ENCODE assay signal across 23 cellular contexts in the genomic region with DNA sequence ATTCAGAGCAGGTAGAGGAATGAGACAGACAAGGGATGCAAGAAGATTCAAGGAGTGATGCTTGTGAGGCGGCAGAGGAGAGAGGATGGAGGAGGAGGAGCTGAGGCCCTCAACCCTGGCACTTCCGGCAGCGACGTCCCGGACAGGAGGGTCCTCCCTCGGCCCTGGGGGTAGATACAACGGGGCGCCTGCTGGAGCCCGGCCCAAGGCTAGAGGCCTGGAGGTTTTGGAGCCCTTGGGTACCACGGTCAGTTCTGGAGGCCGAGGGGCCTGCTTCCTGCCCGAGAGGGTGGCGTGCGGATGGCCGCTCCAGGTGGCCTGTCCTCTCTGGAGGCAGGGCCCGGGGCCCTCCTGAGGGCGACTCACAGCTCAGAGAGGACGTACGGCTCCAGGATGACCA. TPM values are rescaled to one million over a fixed set of nuclear protein-coding genes. Genes with fewer than 3 reads are reported as not detected.
"Had no signal": no experiment of that assay in that cellular context is flagged by ENCODE, and none has a peak within 500 bp of the region (broad histone marks: within the 10 kb centered on the region; RNA-seq: fewer than 3 reads in every experiment).

No MANE protein-coding gene starts in this region.

- H3K27ac Mint-ChIP-seq: dendritic cell treated with granulocyte-macrophage colony-stimulating factor and Interleukin-4, amounts not matched to agents 40 ng/mL and 50 ng/mL, for 4 days; endodermal cell had no signal

- ATAC-seq: effector memory CD8-positive, alpha-beta T cell; esophagus mucosa; foreskin keratinocyte; gastrocnemius medialis; gastroesophageal sphincter; heart left ventricle had no signal

- H3K9me3 Mint-ChIP-seq: dendritic cell treated with granulocyte-macrophage colony-stimulating factor and Interleukin-4, amounts not matched to agents 40 ng/mL and 50 ng/mL, for 4 days; effector memory CD8-positive, alpha-beta T cell had no signal

- H3K27me3 Mint-ChIP-seq: effector memory CD8-positive, alpha-beta T cell had no signal

- H3K4me3 Mint-ChIP-seq: dendritic cell treated with granulocyte-macrophage colony-stimulating factor and Interleukin-4, amounts not matched to agents 40 ng/mL and 50 ng/mL, for 4 days; effector memory CD8-positive, alpha-beta T cell; endodermal cell had no signal

- DNase-seq: colonic mucosa; cortex of kidney; dermis blood vessel endothelial cell; dorsolateral prefrontal cortex; effector CD4-positive, alpha-beta T cell; effector CD8-positive, alpha-beta T cell; effector memory CD4-positive, alpha-beta T cell; effector memory CD8-positive, alpha-beta T cell; endodermal cell; erythroblast; esophagus squamous epithelium; foreskin fibroblast; foreskin keratinocyte; foreskin melanocyte; gastrocnemius medialis; glutamatergic neuron; head of caudate nucleus; heart left ventricle; heart right ventricle had no signal

- H3K4me1 Mint-ChIP-seq: endodermal cell had no signal

RNA-seq across cellular contexts. Expression of gene SRPK3, which starts 27.1 kb away (rescaled TPM):
- total RNA-seq: endodermal cell, glomerular endothelial cell had no signal
